ENCODE assay signal across 1 cellular context in the genomic region with DNA sequence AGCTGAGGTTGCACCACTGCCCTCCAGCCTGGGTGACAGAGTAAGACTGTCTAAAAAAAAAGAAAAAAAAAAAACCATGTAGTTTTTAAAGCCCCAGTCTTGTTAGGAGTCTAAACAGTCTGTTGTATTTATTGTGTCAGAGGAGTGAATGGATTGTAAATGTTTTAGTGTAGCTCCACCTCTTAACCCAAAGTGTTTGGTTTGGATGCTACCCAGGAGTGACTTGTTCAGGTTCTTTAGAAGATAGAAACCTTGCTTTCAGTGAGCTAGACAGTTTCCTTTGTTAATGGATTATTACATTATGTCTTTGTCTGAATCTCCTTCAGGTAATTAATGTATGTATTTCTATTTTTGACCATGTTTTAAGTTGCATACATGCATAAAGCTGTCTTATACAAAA.
TF ChIP-seq lines count a peak whose summit lies in the region.

No MANE protein-coding gene starts in this region.

TF ChIP-seq in HEK293, 187 proteins besides CTCF, POLR2A, EP300 and RAD21 (continued from another document):
- TF ChIP-seq, protein P1, sequence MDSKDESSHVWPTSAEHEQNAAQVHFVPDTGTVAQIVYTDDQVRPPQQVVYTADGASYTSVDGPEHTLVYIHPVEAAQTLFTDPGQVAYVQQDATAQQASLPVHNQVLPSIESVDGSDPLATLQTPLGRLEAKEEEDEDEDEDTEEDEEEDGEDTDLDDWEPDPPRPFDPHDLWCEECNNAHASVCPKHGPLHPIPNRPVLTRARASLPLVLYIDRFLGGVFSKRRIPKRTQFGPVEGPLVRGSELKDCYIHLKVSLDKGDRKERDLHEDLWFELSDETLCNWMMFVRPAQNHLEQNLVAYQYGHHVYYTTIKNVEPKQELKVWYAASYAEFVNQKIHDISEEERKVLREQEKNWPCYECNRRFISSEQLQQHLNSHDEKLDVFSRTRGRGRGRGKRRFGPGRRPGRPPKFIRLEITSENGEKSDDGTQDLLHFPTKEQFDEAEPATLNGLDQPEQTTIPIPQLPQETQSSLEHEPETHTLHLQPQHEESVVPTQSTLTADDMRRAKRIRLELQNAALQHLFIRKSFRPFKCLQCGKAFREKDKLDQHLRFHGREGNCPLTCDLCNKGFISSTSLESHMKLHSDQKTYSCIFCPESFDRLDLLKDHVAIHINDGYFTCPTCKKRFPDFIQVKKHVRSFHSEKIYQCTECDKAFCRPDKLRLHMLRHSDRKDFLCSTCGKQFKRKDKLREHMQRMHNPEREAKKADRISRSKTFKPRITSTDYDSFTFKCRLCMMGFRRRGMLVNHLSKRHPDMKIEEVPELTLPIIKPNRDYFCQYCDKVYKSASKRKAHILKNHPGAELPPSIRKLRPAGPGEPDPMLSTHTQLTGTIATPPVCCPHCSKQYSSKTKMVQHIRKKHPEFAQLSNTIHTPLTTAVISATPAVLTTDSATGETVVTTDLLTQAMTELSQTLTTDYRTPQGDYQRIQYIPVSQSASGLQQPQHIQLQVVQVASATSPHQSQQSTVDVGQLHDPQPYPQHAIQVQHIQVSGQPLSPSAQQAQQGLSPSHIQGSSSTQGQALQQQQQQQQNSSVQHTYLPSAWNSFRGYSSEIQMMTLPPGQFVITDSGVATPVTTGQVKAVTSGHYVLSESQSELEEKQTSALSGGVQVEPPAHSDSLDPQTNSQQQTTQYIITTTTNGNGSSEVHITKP (tag by site-specific recombination; IDR thresholded peaks at IDR 0.05) = peak; percentile 35; the same call in 1 of the 2 replicates
- TF ChIP-seq, protein P2, sequence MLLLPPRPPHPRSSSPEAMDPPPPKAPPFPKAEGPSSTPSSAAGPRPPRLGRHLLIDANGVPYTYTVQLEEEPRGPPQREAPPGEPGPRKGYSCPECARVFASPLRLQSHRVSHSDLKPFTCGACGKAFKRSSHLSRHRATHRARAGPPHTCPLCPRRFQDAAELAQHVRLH (tag by site-specific recombination; IDR thresholded peaks at IDR 0.05) = 0 out of 2 replicates have a peak, but pooled peaks have one; percentile 16
